ENCODE assay signal across 2 cellular contexts in the genomic region with DNA sequence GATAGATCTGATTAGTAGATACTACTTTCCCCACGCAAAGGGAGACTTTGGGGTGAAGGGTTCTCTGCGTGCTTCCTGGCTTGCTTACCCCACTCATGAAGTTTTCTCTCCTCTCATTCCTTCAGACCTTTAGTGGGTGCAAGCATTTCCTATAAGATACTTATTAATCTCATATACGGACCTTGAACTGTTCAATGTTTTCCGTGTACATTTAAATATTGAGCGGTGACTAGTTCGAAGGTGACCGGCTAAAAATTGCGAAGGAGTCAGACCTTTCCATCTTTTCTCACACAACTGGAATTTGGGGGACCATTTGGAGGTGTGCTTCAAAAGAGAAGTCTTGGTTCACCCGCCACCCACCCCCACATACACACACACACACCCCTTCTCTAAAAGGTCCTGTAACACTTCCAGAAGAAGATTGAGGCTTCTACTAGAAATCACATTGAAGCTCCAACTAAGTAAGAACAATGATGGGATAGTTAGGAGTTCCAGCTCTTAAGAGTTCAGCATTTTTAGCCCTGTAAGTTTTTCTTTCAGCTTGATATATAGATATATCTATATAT.
A peak's percentile ranks its signal among the peaks of the same experiment; 100 is the strongest.
TF ChIP-seq lines count a peak whose summit lies in the region.

No MANE protein-coding gene starts in this region.

TF ChIP-seq in HepG2, 621 proteins besides CTCF, POLR2A, EP300 and RAD21:
- TF ChIP-seq TP53 (CRISPR knock-in tag; conservative IDR thresholded peaks at IDR 0.05) (no peak), NRL (CRISPR knock-in tag; IDR thresholded peaks at IDR 0.05; ENCODE audit: borderline replicate concordance) (0 out of 2 replicates have a peak, but pooled peaks have one; percentile 1)

TF ChIP-seq in neural cell, 6 proteins besides CTCF, POLR2A, EP300 and RAD21:
- TF ChIP-seq MXI1 (conservative IDR thresholded peaks at IDR 0.05; ENCODE audit: poor library complexity, severe bottlenecking) (no peak), POLR2AphosphoS5 (IDR thresholded peaks at IDR 0.05) (no peak), EZH2 (IDR thresholded peaks at IDR 0.05; ENCODE audit: borderline replicate concordance, insufficient read depth, low read length, poor library complexity, severe bottlenecking) (no peak), SMC3 (conservative IDR thresholded peaks at IDR 0.05; ENCODE audit: poor library complexity) (no peak), TAF1 (IDR thresholded peaks at IDR 0.05; ENCODE audit: low read depth) (no peak)
- TF ChIP-seq, protein P1, sequence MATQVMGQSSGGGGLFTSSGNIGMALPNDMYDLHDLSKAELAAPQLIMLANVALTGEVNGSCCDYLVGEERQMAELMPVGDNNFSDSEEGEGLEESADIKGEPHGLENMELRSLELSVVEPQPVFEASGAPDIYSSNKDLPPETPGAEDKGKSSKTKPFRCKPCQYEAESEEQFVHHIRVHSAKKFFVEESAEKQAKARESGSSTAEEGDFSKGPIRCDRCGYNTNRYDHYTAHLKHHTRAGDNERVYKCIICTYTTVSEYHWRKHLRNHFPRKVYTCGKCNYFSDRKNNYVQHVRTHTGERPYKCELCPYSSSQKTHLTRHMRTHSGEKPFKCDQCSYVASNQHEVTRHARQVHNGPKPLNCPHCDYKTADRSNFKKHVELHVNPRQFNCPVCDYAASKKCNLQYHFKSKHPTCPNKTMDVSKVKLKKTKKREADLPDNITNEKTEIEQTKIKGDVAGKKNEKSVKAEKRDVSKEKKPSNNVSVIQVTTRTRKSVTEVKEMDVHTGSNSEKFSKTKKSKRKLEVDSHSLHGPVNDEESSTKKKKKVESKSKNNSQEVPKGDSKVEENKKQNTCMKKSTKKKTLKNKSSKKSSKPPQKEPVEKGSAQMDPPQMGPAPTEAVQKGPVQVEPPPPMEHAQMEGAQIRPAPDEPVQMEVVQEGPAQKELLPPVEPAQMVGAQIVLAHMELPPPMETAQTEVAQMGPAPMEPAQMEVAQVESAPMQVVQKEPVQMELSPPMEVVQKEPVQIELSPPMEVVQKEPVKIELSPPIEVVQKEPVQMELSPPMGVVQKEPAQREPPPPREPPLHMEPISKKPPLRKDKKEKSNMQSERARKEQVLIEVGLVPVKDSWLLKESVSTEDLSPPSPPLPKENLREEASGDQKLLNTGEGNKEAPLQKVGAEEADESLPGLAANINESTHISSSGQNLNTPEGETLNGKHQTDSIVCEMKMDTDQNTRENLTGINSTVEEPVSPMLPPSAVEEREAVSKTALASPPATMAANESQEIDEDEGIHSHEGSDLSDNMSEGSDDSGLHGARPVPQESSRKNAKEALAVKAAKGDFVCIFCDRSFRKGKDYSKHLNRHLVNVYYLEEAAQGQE (IDR thresholded peaks at IDR 0.05; ENCODE audit: borderline replicate concordance), result no peak
TF ChIP-seq in neural cell: peak in this region for 0.
